ENCODE assay signal across 9 cellular contexts in genomic region chr18:77086034-77086433, GRCh38. TPM values are rescaled to one million over a fixed set of nuclear protein-coding genes. Genes with fewer than 3 reads are reported as not detected.
DNase-seq lines count a peak whose midpoint lies in the region; ATAC-seq and TF ChIP-seq lines count a peak whose summit lies in the region.
"Had no signal": no experiment of that assay in that cellular context is flagged by ENCODE, and none has a peak within 500 bp of the region (broad histone marks: within the 10 kb centered on the region; RNA-seq: fewer than 3 reads in every experiment).

No MANE protein-coding gene starts in this region.

- intact Hi-C loops in CD14-positive monocyte (cut with micrococcal nuclease), result no loop called here

- H3K9me3 Mint-ChIP-seq in CD14-positive monocyte (peaks cover 0 to 5% (median 0%) of the 10 kb centered on the region in 7 donors), IgD-negative memory B cell (no peaks in the 10 kb centered on the region)
- H3K9me3 Mint-ChIP-seq in effector memory CD8-positive, alpha-beta T cell, result no peaks in the 10 kb centered on the region
- no peaks in the 10 kb centered on the region for H3K9me3 Mint-ChIP-seq in natural killer cell treated with Interleukin-12 subunit alpha and Interleukin-12 subunit beta and Interleukin-15 and Interleukin-18, amount 100 ng/mL, for 72 hours

- H3K4me1 Mint-ChIP-seq in CD14-positive monocyte, result peaks cover 58% of the 10 kb centered on the region
- H3K4me1 Mint-ChIP-seq in IgD-negative memory B cell, result peaks cover 15 to 41% (median 36%) of the 10 kb centered on the region in 3 donors
- peaks cover 65 to 76% of the 10 kb centered on the region in 2 donors for H3K4me1 Mint-ChIP-seq in effector memory CD8-positive, alpha-beta T cell (ENCODE audit: low read depth in 2 of 2)
- H3K4me1 Mint-ChIP-seq in natural killer cell treated with Interleukin-12 subunit alpha and Interleukin-12 subunit beta and Interleukin-15 and Interleukin-18, amount 100 ng/mL, for 72 hours (ENCODE audit: low read depth in 2 of 2), result peaks cover 76 to 81% of the 10 kb centered on the region in 2 donors

- H3K27me3 Mint-ChIP-seq in CD14-positive monocyte (ENCODE audit: low read depth in 3 of 3) (peaks cover 0 to 2% (median under 1%) of the 10 kb centered on the region in 3 donors), IgD-negative memory B cell (no peaks in the 10 kb centered on the region)
- no peaks in the 10 kb centered on the region for H3K27me3 Mint-ChIP-seq in effector memory CD8-positive, alpha-beta T cell
- no peaks in the 10 kb centered on the region for H3K27me3 Mint-ChIP-seq in natural killer cell treated with Interleukin-12 subunit alpha and Interleukin-12 subunit beta and Interleukin-15 and Interleukin-18, amount 100 ng/mL, for 72 hours

- no peak overlapping the region for H3K4me3 Mint-ChIP-seq in CD14-positive monocyte
- no peak overlapping the region for H3K4me3 Mint-ChIP-seq in IgD-negative memory B cell
- no peak overlapping the region for H3K4me3 Mint-ChIP-seq in effector memory CD8-positive, alpha-beta T cell
- peak overlapping the region; percentile 13 for H3K4me3 Mint-ChIP-seq in natural killer cell treated with Interleukin-12 subunit alpha and Interleukin-12 subunit beta and Interleukin-15 and Interleukin-18, amount 100 ng/mL, for 72 hours

- TF ChIP-seq CTCF in CD14-positive monocyte (IDR thresholded peaks at IDR 0.05), result no peak

- no peak for DNase-seq in CD14-positive monocyte (ENCODE audit: low spot score)
- DNase-seq in effector memory CD8-positive, alpha-beta T cell, result no peak
- DNase-seq in natural killer cell treated with Interleukin-12 subunit alpha and Interleukin-12 subunit beta and Interleukin-15 and Interleukin-18, amount 100 ng/mL, for 72 hours (ENCODE audit: low spot score), result no peak
- no peak for DNase-seq in left lobe of liver (ENCODE audit: low spot score)
- DNase-seq in effector CD8-positive, alpha-beta T cell (lab: John Stamatoyannopoulos, UW), result no peak
- DNase-seq in H4 (ENCODE audit: low spot score), result no peak
- DNase-seq: pancreas had no signal

- no peak for ATAC-seq in effector memory CD8-positive, alpha-beta T cell (replicated peaks)
- ATAC-seq in natural killer cell treated with Interleukin-12 subunit alpha and Interleukin-12 subunit beta and Interleukin-15 and Interleukin-18, amount 100 ng/mL, for 72 hours, result no peak
- ATAC-seq in left lobe of liver (no peak), HG03457 (IDR thresholded peaks at IDR 0.05; ENCODE audit: unreplicated experiment) (no peak)

- H3K27ac Mint-ChIP-seq in CD14-positive monocyte, result peak overlapping the region in 6 of 7 donors; percentile 35 to 81 (median 71)
- H3K27ac Mint-ChIP-seq in IgD-negative memory B cell, result peak overlapping the region in 2 of 3 donors; percentile 3 to 31
- H3K27ac Mint-ChIP-seq in effector memory CD8-positive, alpha-beta T cell, result peak overlapping the region; percentile 67 to 90
- peak overlapping the region; percentile 90 to 97 for H3K27ac Mint-ChIP-seq in natural killer cell treated with Interleukin-12 subunit alpha and Interleukin-12 subunit beta and Interleukin-15 and Interleukin-18, amount 100 ng/mL, for 72 hours

- H3K36me3 Mint-ChIP-seq in CD14-positive monocyte (peaks cover 57 to 63% of the 10 kb centered on the region in 2 donors), IgD-negative memory B cell (peaks cover 2% of the 10 kb centered on the region)
- H3K36me3 Mint-ChIP-seq in effector memory CD8-positive, alpha-beta T cell (ENCODE audit: insufficient read depth), result peaks cover 41% of the 10 kb centered on the region
- H3K36me3 Mint-ChIP-seq in natural killer cell treated with Interleukin-12 subunit alpha and Interleukin-12 subunit beta and Interleukin-15 and Interleukin-18, amount 100 ng/mL, for 72 hours, result peaks cover 6% of the 10 kb centered on the region

RNA-seq across cellular contexts. Expression of gene MBP, which starts 46.5 kb away (rescaled TPM):
- polyA plus RNA-seq in CD14-positive monocyte (10 to 100 TPM; 50.4 to 81.0 TPM), IgD-negative memory B cell (89.4 TPM)
- total RNA-seq in natural killer cell treated with Interleukin-12 subunit alpha and Interleukin-12 subunit beta and Interleukin-15 and Interleukin-18, amount 100 ng/mL, for 72 hours, result 10 to 100 TPM; 62.5 to 77.6 TPM
- total RNA-seq in left lobe of liver, result 24.1 TPM
- total RNA-seq in H4 (2014; rRNA removed; shearing (Covaris generic)), result 0.35 TPM in 1 of 2 replicates, not detected in the other

Comparison
In these comparisons a context has a peak if more than half of its experiments do, and no peak if none do; other contexts are left out.
1. H3K27ac Mint-ChIP-seq: peak in every context shown above with its lines; median percentile 94 in natural killer cell treated with Interleukin-12 subunit alpha and Interleukin-12 subunit beta and Interleukin-15 and Interleukin-18, amount 100 ng/mL, for 72 hours; 78 in effector memory CD8-positive, alpha-beta T cell; 71 in CD14-positive monocyte; 17 in IgD-negative memory B cell.
2. RNA of gene MBP, which starts 46.5 kb away (total RNA-seq): 62.5 to 77.6 TPM in natural killer cell treated with Interleukin-12 subunit alpha and Interleukin-12 subunit beta and Interleukin-15 and Interleukin-18, amount 100 ng/mL, for 72 hours and 24.1 TPM in left lobe of liver (single experiment); 0.35 TPM in H4; every median in the first group is over 10 times any median in the second.